1 cellular context compared by ENCODE assay signal in the genomic region with DNA sequence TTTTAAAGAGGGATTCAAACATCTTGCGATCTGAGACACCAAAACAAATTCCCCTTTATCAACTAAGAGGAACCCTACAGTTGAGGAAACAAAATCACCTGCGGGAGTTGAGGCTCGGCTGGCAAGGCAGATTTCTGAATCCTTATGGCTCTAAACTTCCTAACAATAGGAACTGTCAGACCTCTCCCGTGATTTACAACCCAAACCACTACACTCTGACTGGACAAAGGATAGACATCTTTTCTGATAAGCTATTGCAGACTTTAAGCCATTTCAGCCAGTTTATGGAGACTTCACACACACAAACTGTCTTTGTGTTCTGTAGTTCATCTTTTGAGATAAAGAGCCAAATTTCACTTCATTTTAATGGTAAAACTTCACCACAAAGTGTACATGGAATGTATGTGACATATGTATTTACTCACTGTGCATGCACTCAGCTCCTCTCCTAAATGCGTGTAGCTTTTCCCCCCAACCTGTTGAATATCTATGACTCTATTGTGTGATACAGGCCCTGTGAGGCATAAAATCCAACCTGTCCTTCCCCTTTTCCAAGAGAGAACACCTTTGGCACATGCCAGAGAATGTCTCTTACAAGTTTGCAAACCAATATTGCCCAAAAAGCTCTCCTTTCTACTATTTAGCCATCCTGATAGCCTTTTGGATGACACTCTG.
TF ChIP-seq lines count a peak whose summit lies in the region.

No MANE protein-coding gene starts in this region.

TF ChIP-seq in GM23338, 12 proteins besides CTCF, POLR2A, EP300 and RAD21 (continued from another document):
- no peak for TF ChIP-seq REST (IDR thresholded peaks at IDR 0.05; ENCODE audit: unreplicated experiment)
- TF ChIP-seq CREB1 (CRISPR knock-in tag; IDR thresholded peaks at IDR 0.05; ENCODE audit: low read depth) = no peak
- no peak for TF ChIP-seq NANOG (IDR thresholded peaks at IDR 0.05; ENCODE audit: borderline replicate concordance)
- no peak for TF ChIP-seq JUNB (IDR thresholded peaks at IDR 0.05; ENCODE audit: unreplicated experiment)
- TF ChIP-seq POLR2AphosphoS5 (IDR thresholded peaks at IDR 0.05; ENCODE audit: low read depth) = no peak
- TF ChIP-seq ZNF114 (CRISPR knock-in tag; IDR thresholded peaks at IDR 0.05) = no peak
- no peak for TF ChIP-seq EZH2phosphoT487 (IDR thresholded peaks at IDR 0.05; ENCODE audit: unreplicated experiment)
- TF ChIP-seq, protein P1, sequence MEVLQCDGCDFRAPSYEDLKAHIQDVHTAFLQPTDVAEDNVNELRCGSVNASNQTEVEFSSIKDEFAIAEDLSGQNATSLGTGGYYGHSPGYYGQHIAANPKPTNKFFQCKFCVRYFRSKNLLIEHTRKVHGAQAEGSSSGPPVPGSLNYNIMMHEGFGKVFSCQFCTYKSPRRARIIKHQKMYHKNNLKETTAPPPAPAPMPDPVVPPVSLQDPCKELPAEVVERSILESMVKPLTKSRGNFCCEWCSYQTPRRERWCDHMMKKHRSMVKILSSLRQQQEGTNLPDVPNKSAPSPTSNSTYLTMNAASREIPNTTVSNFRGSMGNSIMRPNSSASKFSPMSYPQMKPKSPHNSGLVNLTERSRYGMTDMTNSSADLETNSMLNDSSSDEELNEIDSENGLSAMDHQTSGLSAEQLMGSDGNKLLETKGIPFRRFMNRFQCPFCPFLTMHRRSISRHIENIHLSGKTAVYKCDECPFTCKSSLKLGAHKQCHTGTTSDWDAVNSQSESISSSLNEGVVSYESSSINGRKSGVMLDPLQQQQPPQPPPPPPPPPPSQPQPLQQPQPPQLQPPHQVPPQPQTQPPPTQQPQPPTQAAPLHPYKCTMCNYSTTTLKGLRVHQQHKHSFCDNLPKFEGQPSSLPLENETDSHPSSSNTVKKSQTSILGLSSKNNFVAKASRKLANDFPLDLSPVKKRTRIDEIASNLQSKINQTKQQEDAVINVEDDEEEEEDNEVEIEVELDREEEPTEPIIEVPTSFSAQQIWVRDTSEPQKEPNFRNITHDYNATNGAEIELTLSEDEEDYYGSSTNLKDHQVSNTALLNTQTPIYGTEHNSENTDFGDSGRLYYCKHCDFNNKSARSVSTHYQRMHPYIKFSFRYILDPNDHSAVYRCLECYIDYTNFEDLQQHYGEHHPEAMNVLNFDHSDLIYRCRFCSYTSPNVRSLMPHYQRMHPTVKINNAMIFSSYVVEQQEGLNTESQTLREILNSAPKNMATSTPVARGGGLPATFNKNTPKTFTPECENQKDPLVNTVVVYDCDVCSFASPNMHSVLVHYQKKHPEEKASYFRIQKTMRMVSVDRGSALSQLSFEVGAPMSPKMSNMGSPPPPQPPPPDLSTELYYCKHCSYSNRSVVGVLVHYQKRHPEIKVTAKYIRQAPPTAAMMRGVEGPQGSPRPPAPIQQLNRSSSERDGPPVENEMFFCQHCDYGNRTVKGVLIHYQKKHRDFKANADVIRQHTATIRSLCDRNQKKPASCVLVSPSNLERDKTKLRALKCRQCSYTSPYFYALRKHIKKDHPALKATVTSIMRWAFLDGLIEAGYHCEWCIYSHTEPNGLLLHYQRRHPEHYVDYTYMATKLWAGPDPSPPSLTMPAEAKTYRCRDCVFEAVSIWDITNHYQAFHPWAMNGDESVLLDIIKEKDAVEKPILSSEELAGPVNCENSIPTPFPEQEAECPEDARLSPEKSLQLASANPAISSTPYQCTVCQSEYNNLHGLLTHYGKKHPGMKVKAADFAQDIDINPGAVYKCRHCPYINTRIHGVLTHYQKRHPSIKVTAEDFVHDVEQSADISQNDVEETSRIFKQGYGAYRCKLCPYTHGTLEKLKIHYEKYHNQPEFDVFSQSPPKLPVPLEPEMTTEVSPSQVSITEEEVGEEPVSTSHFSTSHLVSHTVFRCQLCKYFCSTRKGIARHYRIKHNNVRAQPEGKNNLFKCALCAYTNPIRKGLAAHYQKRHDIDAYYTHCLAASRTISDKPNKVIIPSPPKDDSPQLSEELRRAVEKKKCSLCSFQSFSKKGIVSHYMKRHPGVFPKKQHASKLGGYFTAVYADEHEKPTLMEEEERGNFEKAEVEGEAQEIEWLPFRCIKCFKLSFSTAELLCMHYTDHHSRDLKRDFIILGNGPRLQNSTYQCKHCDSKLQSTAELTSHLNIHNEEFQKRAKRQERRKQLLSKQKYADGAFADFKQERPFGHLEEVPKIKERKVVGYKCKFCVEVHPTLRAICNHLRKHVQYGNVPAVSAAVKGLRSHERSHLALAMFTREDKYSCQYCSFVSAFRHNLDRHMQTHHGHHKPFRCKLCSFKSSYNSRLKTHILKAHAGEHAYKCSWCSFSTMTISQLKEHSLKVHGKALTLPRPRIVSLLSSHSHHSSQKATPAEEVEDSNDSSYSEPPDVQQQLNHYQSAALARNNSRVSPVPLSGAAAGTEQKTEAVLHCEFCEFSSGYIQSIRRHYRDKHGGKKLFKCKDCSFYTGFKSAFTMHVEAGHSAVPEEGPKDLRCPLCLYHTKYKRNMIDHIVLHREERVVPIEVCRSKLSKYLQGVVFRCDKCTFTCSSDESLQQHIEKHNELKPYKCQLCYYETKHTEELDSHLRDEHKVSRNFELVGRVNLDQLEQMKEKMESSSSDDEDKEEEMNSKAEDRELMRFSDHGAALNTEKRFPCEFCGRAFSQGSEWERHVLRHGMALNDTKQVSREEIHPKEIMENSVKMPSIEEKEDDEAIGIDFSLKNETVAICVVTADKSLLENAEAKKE (CRISPR knock-in tag; IDR thresholded peaks at IDR 0.05) = no peak
- no peak for TF ChIP-seq STAT1 (IDR thresholded peaks at IDR 0.05; ENCODE audit: unreplicated experiment)
- no peak for TF ChIP-seq EZH2 (IDR thresholded peaks at IDR 0.05; ENCODE audit: low read depth, unreplicated experiment)
